In the genomic region with DNA sequence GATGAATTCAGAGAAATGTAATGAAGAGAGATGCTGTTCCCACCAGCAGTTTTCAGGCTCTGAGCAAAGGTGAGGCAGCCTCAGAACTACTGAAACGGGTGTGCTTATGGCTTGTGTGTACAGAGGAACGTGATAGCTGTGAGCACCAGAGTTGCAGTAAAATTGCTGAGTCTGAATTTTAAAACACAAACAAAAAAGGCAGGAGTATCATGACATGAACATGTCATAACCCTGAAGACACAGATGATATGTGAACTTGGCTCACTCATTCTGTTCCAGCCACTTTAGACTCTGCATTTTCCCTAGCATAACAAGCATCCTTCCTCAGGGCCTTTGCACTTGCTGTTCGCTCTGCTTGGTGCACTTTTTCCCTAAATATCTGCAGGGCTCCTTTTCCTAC, we compare ENCODE assay signal across 1 cellular context.
TF ChIP-seq lines count a peak whose summit lies in the region.

No MANE protein-coding gene starts in this region.

TF ChIP-seq in A549, 52 proteins besides CTCF, POLR2A, EP300 and RAD21 (continued from another document):
- no peak for TF ChIP-seq REST (IDR thresholded peaks at IDR 0.05)
TF ChIP-seq in A549: peak in this region for 1.
